ENCODE assay signal across 8 cellular contexts in genomic region chr12:70366581-70367267, GRCh38. TPM values are rescaled to one million over a fixed set of nuclear protein-coding genes. Genes with fewer than 3 reads are reported as not detected.
A peak's percentile ranks its signal among the peaks of the same experiment; 100 is the strongest.
DNase-seq lines count a peak whose midpoint lies in the region; ATAC-seq lines count a peak whose summit lies in the region.

No MANE protein-coding gene starts in this region.

- peaks cover 5% of the 10 kb centered on the region for H3K4me1 ChIP-seq in endocrine pancreas (ENCODE audit: control insufficient read depth, insufficient read depth, low read length)
- peaks cover 7% of the 10 kb centered on the region for H3K4me1 ChIP-seq in muscle layer of colon (ENCODE audit: insufficient read depth, low read length)

- no peaks in the 10 kb centered on the region for H3K36me3 Mint-ChIP-seq in activated CD8-positive, alpha-beta memory T cell treated with anti-CD3 and anti-CD28 coated beads, Interleukin-2, amount 10 ng/mL, durations not matched to agents 7 days and 5 days

- H3K4me1 Mint-ChIP-seq in activated CD8-positive, alpha-beta memory T cell treated with anti-CD3 and anti-CD28 coated beads, Interleukin-2, amount 10 ng/mL, durations not matched to agents 7 days and 5 days: peaks cover 21% of the 10 kb centered on the region

- H3K27me3 ChIP-seq in endocrine pancreas (ENCODE audit: control insufficient read depth, insufficient read depth, low read length): no peaks in the 10 kb centered on the region
- H3K27me3 ChIP-seq in muscle layer of colon (ENCODE audit: control insufficient read depth in 1 of 2, insufficient read depth in 2 of 2, low read length in 2 of 2): peaks cover 9 to 24% of the 10 kb centered on the region in 2 donors

- H3K9me3 ChIP-seq in endocrine pancreas (ENCODE audit: control insufficient read depth, low read length) (no peaks in the 10 kb centered on the region), muscle layer of colon (ENCODE audit: low read length) (no peaks in the 10 kb centered on the region)

- H3K36me3 ChIP-seq in endocrine pancreas (ENCODE audit: control insufficient read depth, insufficient read depth, low read length): no peaks in the 10 kb centered on the region
- H3K36me3 ChIP-seq in muscle layer of colon (ENCODE audit: insufficient read depth, low read length): no peaks in the 10 kb centered on the region

- CTCF ChIA-PET in activated CD8-positive, alpha-beta memory T cell treated with anti-CD3 and anti-CD28 coated beads, Interleukin-2, amount 10 ng/mL, durations not matched to agents 7 days and 5 days (lab: Charles Lee): no interaction called here

- H3K4me3 ChIP-seq in endocrine pancreas (ENCODE audit: control insufficient read depth, insufficient read depth, low read length) (peak overlapping the region; percentile 30), muscle layer of colon (ENCODE audit: low read depth in 1 of 2, low read length in 2 of 2) (peak overlapping the region; percentile 31 to 72)

- in situ Hi-C loops in ACHN (cut with HindIII; ENCODE audit: low pct_ligation_motif_present, low pct_unique_long_range_greater_than_20kb, low sequenced_read_pairs): no loop called here

- H3K9ac ChIP-seq in endocrine pancreas (ENCODE audit: control insufficient read depth, insufficient read depth, low read length) (peak overlapping the region; percentile 36), muscle layer of colon (ENCODE audit: low read length) (no peak overlapping the region)

- peak overlapping the region; percentile 38 for H3K27ac Mint-ChIP-seq in activated CD8-positive, alpha-beta memory T cell treated with anti-CD3 and anti-CD28 coated beads, Interleukin-2, amount 10 ng/mL, durations not matched to agents 7 days and 5 days

- ATAC-seq in GM18867 (IDR thresholded peaks at IDR 0.05; ENCODE audit: unreplicated experiment) (peak; percentile 51), HG03103 (IDR thresholded peaks at IDR 0.05; ENCODE audit: low read depth, unreplicated experiment) (peak; percentile 38)
- peak; percentile 63 for ATAC-seq in activated CD8-positive, alpha-beta memory T cell treated with anti-CD3 and anti-CD28 coated beads, Interleukin-2, amount 10 ng/mL, durations not matched to agents 7 days and 5 days

- H3K4me3 Mint-ChIP-seq in activated CD8-positive, alpha-beta memory T cell treated with anti-CD3 and anti-CD28 coated beads, Interleukin-2, amount 10 ng/mL, durations not matched to agents 7 days and 5 days: peak overlapping the region; percentile 91

- no peak overlapping the region for H3K27ac ChIP-seq in muscle layer of colon (ENCODE audit: low read depth, low read length)

- DNase-seq in ACHN (peak; percentile 39), NCI-H748 (lab: John Stamatoyannopoulos, UW; ENCODE audit: unreplicated experiment) (peak; percentile 83)
- peak; percentile 71 for DNase-seq in activated CD8-positive, alpha-beta memory T cell treated with anti-CD3 and anti-CD28 coated beads, Interleukin-2, amount 10 ng/mL, durations not matched to agents 7 days and 5 days
- DNase-seq in stimulated activated naive CD4-positive, alpha-beta T cell (lab: John Stamatoyannopoulos, UW): peak; percentile 58 to 77 (median 68)

- H3K9me3 Mint-ChIP-seq in activated CD8-positive, alpha-beta memory T cell treated with anti-CD3 and anti-CD28 coated beads, Interleukin-2, amount 10 ng/mL, durations not matched to agents 7 days and 5 days (ENCODE audit: low read depth): no peaks in the 10 kb centered on the region

- H3K27me3 Mint-ChIP-seq in activated CD8-positive, alpha-beta memory T cell treated with anti-CD3 and anti-CD28 coated beads, Interleukin-2, amount 10 ng/mL, durations not matched to agents 7 days and 5 days: peaks cover 40% of the 10 kb centered on the region

RNA-seq across cellular contexts. Expression of gene KCNMB4, which starts 0.6 kb away (rescaled TPM):
- total RNA-seq in activated CD8-positive, alpha-beta memory T cell treated with anti-CD3 and anti-CD28 coated beads, Interleukin-2, amount 10 ng/mL, durations not matched to agents 7 days and 5 days: under 1 TPM; 0.32 to 0.40 TPM
